ENCODE assay signal across 11 cellular contexts in the genomic region with DNA sequence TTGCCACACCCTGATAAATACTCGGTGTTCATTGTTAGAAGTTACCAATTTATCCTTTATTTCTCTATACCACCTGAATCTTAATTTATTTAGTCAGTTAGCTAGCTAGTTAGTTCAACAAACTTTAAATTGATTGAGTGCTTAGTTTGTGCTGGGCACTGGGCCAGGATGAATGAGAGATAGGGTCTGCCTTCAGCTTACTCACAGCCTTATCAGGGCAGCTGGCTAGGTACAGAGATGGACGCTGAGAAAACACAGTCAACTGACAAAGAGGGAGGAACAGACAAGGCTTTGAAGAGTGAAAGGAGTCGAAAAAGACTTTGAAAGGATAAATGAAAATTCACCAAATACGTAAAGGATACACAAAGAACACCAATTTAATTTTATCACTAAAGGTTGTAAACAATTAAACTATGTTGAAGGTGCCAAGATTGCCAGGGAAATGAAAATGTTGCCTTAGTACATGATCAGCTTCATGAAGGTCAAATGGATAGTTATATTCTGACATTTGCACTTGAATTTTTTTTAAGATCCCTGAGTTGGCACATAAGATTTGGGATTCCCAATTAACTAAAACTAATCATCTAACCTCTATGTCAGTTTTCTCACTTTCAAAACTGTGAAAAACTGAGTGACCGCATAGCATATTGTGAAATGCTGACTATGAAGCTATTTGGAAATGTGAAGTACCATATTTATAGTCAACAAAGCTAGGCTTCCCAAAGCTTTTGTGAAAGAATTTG. TPM values are rescaled to one million over a fixed set of nuclear protein-coding genes. Genes with fewer than 3 reads are reported as not detected.
DNase-seq lines count a peak whose midpoint lies in the region; ATAC-seq and TF ChIP-seq lines count a peak whose summit lies in the region.
"Had no signal": no experiment of that assay in that cellular context is flagged by ENCODE, and none has a peak within 500 bp of the region (broad histone marks: within the 10 kb centered on the region; RNA-seq: fewer than 3 reads in every experiment).

No MANE protein-coding gene starts in this region.

- peaks cover 19% of the 10 kb centered on the region for H3K27me3 Mint-ChIP-seq in neural progenitor cell (ENCODE audit: insufficient read depth, low read depth)
- H3K27me3 Mint-ChIP-seq in activated CD8-positive, alpha-beta T cell treated with anti-CD3 and anti-CD28 coated beads for 36 hours = peaks cover 47% of the 10 kb centered on the region

- H3K4me1 ChIP-seq in KMS-11 (ENCODE audit: low read depth, poor library complexity, severe bottlenecking) (peaks cover 50% of the 10 kb centered on the region), breast epithelium (no peaks in the 10 kb centered on the region), right lobe of liver (peaks cover 0 to 18% (median 7%) of the 10 kb centered on the region in 4 donors), tibial nerve (peaks cover 0 to 36% (median 0%) of the 10 kb centered on the region in 4 donors), neural progenitor cell (peaks cover 16% of the 10 kb centered on the region)

- no peak overlapping the region for H3K4me3 Mint-ChIP-seq in neural progenitor cell
- H3K4me3 Mint-ChIP-seq in activated CD8-positive, alpha-beta T cell treated with anti-CD3 and anti-CD28 coated beads for 36 hours = no peak overlapping the region

- H3K9ac ChIP-seq in KMS-11 = peak overlapping the region; percentile 67; the same call in 1 of the 2 replicates
- no peak overlapping the region for H3K9ac ChIP-seq in neural progenitor cell

- POLR2A ChIA-PET in activated CD8-positive, alpha-beta T cell treated with anti-CD3 and anti-CD28 coated beads for 36 hours (lab: Charles Lee) = no interaction called here

- H3K27me3 ChIP-seq in KMS-11 (ENCODE audit: insufficient read depth, low read depth) = no peaks in the 10 kb centered on the region
- H3K27me3 ChIP-seq in breast epithelium = no peaks in the 10 kb centered on the region
- H3K27me3 ChIP-seq in right lobe of liver = no peaks in the 10 kb centered on the region
- H3K27me3 ChIP-seq in tibial nerve = no peaks in the 10 kb centered on the region
- peaks cover 47% of the 10 kb centered on the region for H3K27me3 ChIP-seq in neural progenitor cell

- peaks cover 11% of the 10 kb centered on the region for H3F3A ChIP-seq in neural progenitor cell (ENCODE audit: low read depth)

- peak overlapping the region; percentile 88 for H3K4me2 ChIP-seq in KMS-11
- H3K4me2 ChIP-seq in neural progenitor cell = no peak overlapping the region

- TF ChIP-seq EP300 in tibial nerve (IDR thresholded peaks at IDR 0.05) = no peak

- peaks cover 2% of the 10 kb centered on the region for H3K9me3 Mint-ChIP-seq in neural progenitor cell
- no peaks in the 10 kb centered on the region for H3K9me3 Mint-ChIP-seq in activated CD8-positive, alpha-beta T cell treated with anti-CD3 and anti-CD28 coated beads for 36 hours

- H3K27ac Mint-ChIP-seq in neural progenitor cell = no peak overlapping the region
- H3K27ac Mint-ChIP-seq in activated CD8-positive, alpha-beta T cell treated with anti-CD3 and anti-CD28 coated beads for 36 hours = no peak overlapping the region

- TF ChIP-seq POLR2A in breast epithelium (IDR thresholded peaks at IDR 0.05) = no peak
- TF ChIP-seq POLR2A in right lobe of liver (IDR thresholded peaks at IDR 0.05) = no peak
- no peak for TF ChIP-seq POLR2A in tibial nerve (IDR thresholded peaks at IDR 0.05)

- intact Hi-C loops in breast epithelium (cut with DNase I; ENCODE audit: low total_unique reads) (no loop called here), right lobe of liver (cut with DNase I) (no loop called here)
- intact Hi-C loops in activated CD8-positive, alpha-beta T cell treated with anti-CD3 and anti-CD28 coated beads for 36 hours (cut with micrococcal nuclease) = no loop called here

- H4K20me1 ChIP-seq in KMS-11 (ENCODE audit: insufficient read depth) = no peaks in the 10 kb centered on the region
- H4K20me1 ChIP-seq in neural progenitor cell (ENCODE audit: low read depth) = no peaks in the 10 kb centered on the region

- peak in 2 of 4 donors; percentile 39 to 54 for ATAC-seq in right lobe of liver
- ATAC-seq in activated CD8-positive, alpha-beta T cell treated with anti-CD3 and anti-CD28 coated beads for 36 hours = no peak

- 13% methylated on average over 5 of the region's 5 CpGs for WGBS in right lobe of liver (ENCODE audit: insufficient coverage, low coverage, low lambda C conversion rate, missing lambda C conversion rate)
- WGBS in tibial nerve, 2 donors = 73 to 76% methylated on average over 5 of the region's 5 CpGs

- no peaks in the 10 kb centered on the region; the same call in 1 of the 2 replicates for H3K36me3 ChIP-seq in KMS-11 (ENCODE audit: insufficient read depth)
- H3K36me3 ChIP-seq in breast epithelium = no peaks in the 10 kb centered on the region
- H3K36me3 ChIP-seq in right lobe of liver = peaks cover 0 to 4% (median 0%) of the 10 kb centered on the region in 4 donors
- peaks cover 0 to under 1% (median 0%) of the 10 kb centered on the region in 3 donors for H3K36me3 ChIP-seq in tibial nerve
- no peaks in the 10 kb centered on the region for H3K36me3 ChIP-seq in neural progenitor cell
- H3K36me3 ChIP-seq: neutrophil had no signal

- DNase-seq in breast epithelium (ENCODE audit: low spot score in 2 of 2) (no peak), right lobe of liver (peak in 2 of 3 donors; percentile 55 to 67), tibial nerve (ENCODE audit: low spot score in 2 of 2) (no peak), neural progenitor cell (ENCODE audit: low spot score) (no peak), AG08396 (ENCODE audit: low spot score) (no peak), SK-N-DZ (ENCODE audit: low spot score) (no peak)
- no peak for DNase-seq in activated CD8-positive, alpha-beta T cell treated with anti-CD3 and anti-CD28 coated beads for 36 hours
- DNase-seq: KBM-7, SHP77 had no signal

- H3K4me3 ChIP-seq in KMS-11 (IDR thresholded peaks at IDR 0.05; ENCODE audit: insufficient read depth, low read depth, low read length) (no peak overlapping the region), breast epithelium (peak overlapping the region; percentile 80 to 95 (median 81)), right lobe of liver (peak overlapping the region in 2 of 3 donors; percentile 77 to 86), tibial nerve (peak overlapping the region in 3 of 4 donors; percentile 72 to 83 (median 78)), neural progenitor cell (no peak overlapping the region)

- TF ChIP-seq CTCF in KMS-11 (conservative IDR thresholded peaks at IDR 0.05; ENCODE audit: low read depth, low read length) (no peak), breast epithelium (IDR thresholded peaks at IDR 0.05) (no peak), right lobe of liver (IDR thresholded peaks at IDR 0.05) (no peak), tibial nerve (IDR thresholded peaks at IDR 0.05) (no peak), neural progenitor cell (IDR thresholded peaks at IDR 0.05) (no peak)
- no peak for TF ChIP-seq CTCF in activated CD8-positive, alpha-beta T cell treated with anti-CD3 and anti-CD28 coated beads for 36 hours (IDR thresholded peaks at IDR 0.05)

- H3K36me3 Mint-ChIP-seq in neural progenitor cell = no peaks in the 10 kb centered on the region
- H3K36me3 Mint-ChIP-seq in activated CD8-positive, alpha-beta T cell treated with anti-CD3 and anti-CD28 coated beads for 36 hours (ENCODE audit: low read depth) = no peaks in the 10 kb centered on the region

- H2AFZ ChIP-seq in KMS-11 (ENCODE audit: low read depth) (no peak overlapping the region), neural progenitor cell (replicated peaks) (no peak overlapping the region)

- peaks cover 8% of the 10 kb centered on the region for H3K4me1 Mint-ChIP-seq in neural progenitor cell
- H3K4me1 Mint-ChIP-seq in activated CD8-positive, alpha-beta T cell treated with anti-CD3 and anti-CD28 coated beads for 36 hours (ENCODE audit: low read depth) = peaks cover 10% of the 10 kb centered on the region

- H3K9me3 ChIP-seq in breast epithelium (no peaks in the 10 kb centered on the region), right lobe of liver (no peaks in the 10 kb centered on the region), tibial nerve (no peaks in the 10 kb centered on the region), neural progenitor cell (ENCODE audit: low read depth) (no peaks in the 10 kb centered on the region)
- H3K9me3 ChIP-seq: neutrophil had no signal

- H3K27ac ChIP-seq in KMS-11 (peak overlapping the region; percentile 61), breast epithelium (peak overlapping the region; percentile 97 to 98), right lobe of liver (peak overlapping the region; percentile 26 to 91 (median 91)), tibial nerve (peak overlapping the region; percentile 86 to 96 (median 93)), neural progenitor cell (no peak overlapping the region)
- H3K27ac ChIP-seq: neutrophil had no signal

- peaks cover 10% of the 10 kb centered on the region; the same call in 1 of the 2 replicates for H3K79me2 ChIP-seq in KMS-11 (ENCODE audit: insufficient read depth, low read depth)
- H3K79me2 ChIP-seq in neural progenitor cell (ENCODE audit: low read depth) = no peaks in the 10 kb centered on the region

- CTCF ChIA-PET in activated CD8-positive, alpha-beta T cell treated with anti-CD3 and anti-CD28 coated beads for 36 hours (lab: Charles Lee) = interaction anchor here (0.9 to 1.8 kb wide), 4 partner anchors 9 to 90 kb away, joined by 3 to 14 read pairs (median 6); no protein-coding TSS in a partner anchor

RNA-seq across cellular contexts. Expression of gene CAV2, which starts 2.1 kb away (rescaled TPM):
- total RNA-seq in breast epithelium (100 to 1,000 TPM in 1 of 3 donors, 10 to 100 TPM in 2; 63.3 to 311 (median 97.6) TPM), right lobe of liver (10 to 100 TPM; 12.5 to 51.0 (median 36.0) TPM), tibial nerve (100 to 1,000 TPM in 3 of 4 donors, 10 to 100 TPM in 1; 86.4 to 172 (median 132) TPM), neural progenitor cell (ENCODE audit: low replicate concordance) (0.37 and 0.56 TPM in 2 replicates)
- not detected for total RNA-seq in activated CD8-positive, alpha-beta T cell treated with anti-CD3 and anti-CD28 coated beads for 36 hours
- not detected in 2 replicates for polyA plus RNA-seq in SK-N-DZ (2014; cell fraction: cytosol; rRNA removed)
- polyA plus RNA-seq in SK-N-DZ (2014; cell fraction: nucleus; rRNA removed) = not detected in 2 replicates

RNA-seq across cellular contexts. Expression of gene CAV1, which starts 23.2 kb away (rescaled TPM):
- total RNA-seq in breast epithelium (100 to 1,000 TPM; 117 to 729 (median 154) TPM), right lobe of liver (10 to 100 TPM in 2 of 6 experiments, 1 to 10 TPM in 4; 3.8 to 19.8 (median 9.0) TPM), tibial nerve (100 to 1,000 TPM; 196 to 375 (median 312) TPM), neural progenitor cell (ENCODE audit: low replicate concordance) (0.19 and 1.2 TPM in 2 replicates)
- under 1 TPM; 0.18 to 0.74 TPM for total RNA-seq in activated CD8-positive, alpha-beta T cell treated with anti-CD3 and anti-CD28 coated beads for 36 hours
- polyA plus RNA-seq in SK-N-DZ (2014; cell fraction: cytosol; rRNA removed) = not detected in 2 replicates
- polyA plus RNA-seq in SK-N-DZ (2014; cell fraction: nucleus; rRNA removed) = not detected in 2 replicates

Comparison
In these comparisons a context has a peak if more than half of its experiments do, and no peak if none do; other contexts are left out.
1. H3K4me3 ChIP-seq: peak in breast epithelium (3 of 3), right lobe of liver (2 of 3) and tibial nerve (3 of 4); none in KMS-11 (single experiment) and neural progenitor cell (single experiment).
2. DNase-seq: peak in right lobe of liver (2 of 3); none in breast epithelium (0 of 2), tibial nerve (0 of 2), neural progenitor cell (single experiment), activated CD8-positive, alpha-beta T cell treated with anti-CD3 and anti-CD28 coated beads for 36 hours (single experiment), AG08396 (single experiment) and SK-N-DZ (single experiment).
3. RNA of gene CAV1, which starts 23.2 kb away (total RNA-seq): 196 to 375 TPM in tibial nerve and 117 to 729 TPM in breast epithelium; 3.8 to 19.8 TPM in right lobe of liver, 0.18 to 0.74 TPM in activated CD8-positive, alpha-beta T cell treated with anti-CD3 and anti-CD28 coated beads for 36 hours and 0.19 to 1.2 TPM in neural progenitor cell; every median in the first group is over 4 times any median in the second.